In genomic region chr3:194105292-194105691, GRCh38 we compare ENCODE assay signal across 28 cellular contexts.
"Had no signal": no experiment of that assay in that cellular context is flagged by ENCODE, and none has a peak within 500 bp of the region (broad histone marks: within the 10 kb centered on the region; RNA-seq: fewer than 3 reads in every experiment).

No MANE protein-coding gene starts in this region.

- H3K4me3 ChIP-seq: dorsolateral prefrontal cortex, smooth muscle cell, thoracic aorta, upper lobe of left lung had no signal

- H3K36me3 Mint-ChIP-seq: activated naive CD4-positive, alpha-beta T cell treated with anti-CD3 and anti-CD28 coated beads, Interleukin-2, amount 10 ng/mL, durations not matched to agents 7 days and 5 days; brain; natural killer cell; stimulated activated effector memory CD8-positive, alpha-beta T cell treated with anti-CD3 and anti-CD28 coated beads, Interleukin-12 subunit alpha, Interleukin-12 subunit beta, amount 100 ng/mL, for 72 hours had no signal

- H3K9ac ChIP-seq: parathyroid adenoma had no signal

- H3K4me3 Mint-ChIP-seq: activated CD4-positive, alpha-beta T cell treated with anti-CD3 and anti-CD28 coated beads, Interleukin-2, amount 10 ng/mL, durations not matched to agents 7 days and 5 days; activated naive CD4-positive, alpha-beta T cell treated with anti-CD3 and anti-CD28 coated beads, Interleukin-2, amount 10 ng/mL, durations not matched to agents 7 days and 5 days; activated naive CD8-positive, alpha-beta T cell treated with anti-CD3 and anti-CD28 coated beads, Interleukin-2, amount 50 U/mL, for 24 hours; brain; natural killer cell; stimulated activated effector memory CD8-positive, alpha-beta T cell treated with anti-CD3 and anti-CD28 coated beads, Interleukin-12 subunit alpha, Interleukin-12 subunit beta, amount 100 ng/mL, for 72 hours had no signal

- H3K4me1 ChIP-seq: parathyroid adenoma, upper lobe of left lung had no signal

- H3K36me3 ChIP-seq: neutrophil, thoracic aorta, upper lobe of left lung had no signal

- H3K27ac Mint-ChIP-seq: activated CD4-positive, alpha-beta T cell treated with anti-CD3 and anti-CD28 coated beads, Interleukin-2, amount 10 ng/mL, durations not matched to agents 7 days and 5 days; activated naive CD4-positive, alpha-beta T cell treated with anti-CD3 and anti-CD28 coated beads, Interleukin-2, amount 10 ng/mL, durations not matched to agents 7 days and 5 days; activated naive CD8-positive, alpha-beta T cell treated with anti-CD3 and anti-CD28 coated beads, Interleukin-2, amount 50 U/mL, for 24 hours; natural killer cell; stimulated activated effector memory CD8-positive, alpha-beta T cell treated with anti-CD3 and anti-CD28 coated beads, Interleukin-12 subunit alpha, Interleukin-12 subunit beta, amount 100 ng/mL, for 72 hours had no signal

- H3K27ac ChIP-seq: dorsolateral prefrontal cortex, epithelial cell of prostate, neutrophil, parathyroid adenoma, thoracic aorta, upper lobe of left lung had no signal

- H3K4me1 Mint-ChIP-seq: natural killer cell; stimulated activated effector memory CD8-positive, alpha-beta T cell treated with anti-CD3 and anti-CD28 coated beads, Interleukin-12 subunit alpha, Interleukin-12 subunit beta, amount 100 ng/mL, for 72 hours had no signal

- DNase-seq: activated CD4-positive, alpha-beta T cell treated with anti-CD3 and anti-CD28 coated beads, Interleukin-2, amount 10 ng/mL, durations not matched to agents 7 days and 5 days; activated CD8-positive, alpha-beta memory T cell treated with anti-CD3 and anti-CD28 coated beads for 24 hours; activated CD8-positive, alpha-beta memory T cell treated with anti-CD3 and anti-CD28 coated beads, Interleukin-2, amount 50 U/mL, for 48 hours; activated effector memory CD4-positive, alpha-beta T cell treated with Interleukin-2 at 50 U/mL for 16 hours; activated naive CD4-positive, alpha-beta T cell treated with anti-CD3 and anti-CD28 coated beads, Interleukin-2, amount 10 ng/mL, durations not matched to agents 7 days and 5 days; activated naive CD8-positive, alpha-beta T cell treated with anti-CD3 and anti-CD28 coated beads, Interleukin-2, amount 50 U/mL, for 24 hours; activated T-cell treated with anti-CD3 and anti-CD28 coated beads, Interleukin-2, amount 50 U/mL, for 48 hours; anterior cingulate cortex; caudate nucleus; dorsolateral prefrontal cortex; foreskin fibroblast; glutamatergic neuron; hippocampal formation; left cardiac atrium; mesendoderm; natural killer cell; stimulated activated CD4-positive, alpha-beta T cell treated with anti-CD3 and anti-CD28 coated beads, Interleukin-4, amount 100 ng/mL, for 24 hours; T-helper 9 cell; upper lobe of left lung had no signal

- H3K9me3 Mint-ChIP-seq: activated CD4-positive, alpha-beta T cell treated with anti-CD3 and anti-CD28 coated beads, Interleukin-2, amount 10 ng/mL, durations not matched to agents 7 days and 5 days; activated naive CD4-positive, alpha-beta T cell treated with anti-CD3 and anti-CD28 coated beads, Interleukin-2, amount 10 ng/mL, durations not matched to agents 7 days and 5 days; activated naive CD8-positive, alpha-beta T cell treated with anti-CD3 and anti-CD28 coated beads, Interleukin-2, amount 50 U/mL, for 24 hours; natural killer cell; stimulated activated effector memory CD8-positive, alpha-beta T cell treated with anti-CD3 and anti-CD28 coated beads, Interleukin-12 subunit alpha, Interleukin-12 subunit beta, amount 100 ng/mL, for 72 hours had no signal

- H3K9me3 ChIP-seq: neutrophil, thoracic aorta, upper lobe of left lung had no signal

- H3K27me3 ChIP-seq: upper lobe of left lung had no signal

- ATAC-seq: activated CD4-positive, CD25-positive, alpha-beta regulatory T cell treated with anti-CD3 and anti-CD28 coated beads, Interleukin-2, amount 50 U/mL, for 24 hours; activated naive CD8-positive, alpha-beta T cell treated with anti-CD3 and anti-CD28 coated beads, Interleukin-2, amount 50 U/mL, for 24 hours; left cardiac atrium; natural killer cell; sciatic nerve had no signal
